Comparison of ENCODE assay signal across 23 cellular contexts in genomic region chr5:56745864-56746263, GRCh38.
"Had no signal": no experiment of that assay in that cellular context is flagged by ENCODE, and none has a peak within 500 bp of the region (broad histone marks: within the 10 kb centered on the region; RNA-seq: fewer than 3 reads in every experiment).

No MANE protein-coding gene starts in this region.

- H3K27me3 Mint-ChIP-seq: activated CD4-positive, alpha-beta memory T cell treated with anti-CD3 and anti-CD28 coated beads for 36 hours; activated CD4-positive, alpha-beta T cell treated with anti-CD3 and anti-CD28 coated beads, Interleukin-2, amount 10 ng/mL, durations not matched to agents 7 days and 5 days; T-helper 17 cell had no signal

- H3K27ac ChIP-seq: brain microvascular endothelial cell had no signal

- H3K36me3 ChIP-seq: brain microvascular endothelial cell had no signal

- H3K9me3 Mint-ChIP-seq: activated CD4-positive, alpha-beta memory T cell treated with anti-CD3 and anti-CD28 coated beads for 36 hours; activated T-cell treated with anti-CD3 and anti-CD28 coated beads, Interleukin-2, amount 50 U/mL, for 4 hours had no signal

- DNase-seq: activated CD4-positive, alpha-beta memory T cell treated with anti-CD3 and anti-CD28 coated beads for 36 hours; activated CD4-positive, alpha-beta T cell treated with anti-CD3 and anti-CD28 coated beads, Interleukin-2, amount 10 ng/mL, durations not matched to agents 7 days and 5 days; activated CD4-positive, CD25-positive, alpha-beta regulatory T cell; activated CD8-positive, alpha-beta memory T cell treated with anti-CD3 and anti-CD28 coated beads for 24 hours; activated effector memory CD4-positive, alpha-beta T cell treated with anti-CD3 and anti-CD28 coated beads, Interleukin-2, amount 50 U/mL, for 16 hours; activated naive CD4-positive, alpha-beta T cell treated with Interleukin-2 at 50 U/mL for 16 hours; activated T-cell treated with anti-CD3 and anti-CD28 coated beads, Interleukin-2, amount 50 U/mL, for 4 hours; brain microvascular endothelial cell; cerebellar nuclear complex; NCI-H1092; NCI-H1417; NCI-H1930; NCI-H2107; NCI-H2171 treated with DMSO at 0.1 percent for 48 hours; NCI-H226; NCI-H510A; NCI-H69; NK-92 treated with Interleukin-12 subunit alpha and Interleukin-12 subunit beta, amount 100 ng/mL, for 24 hours; PC-3; SHP77 treated with DMSO at 0.1 percent for 48 hours; T-helper 17 cell; T-helper 9 cell had no signal

- H3K4me3 Mint-ChIP-seq: activated CD4-positive, alpha-beta memory T cell treated with anti-CD3 and anti-CD28 coated beads for 36 hours; activated CD4-positive, alpha-beta T cell treated with anti-CD3 and anti-CD28 coated beads, Interleukin-2, amount 10 ng/mL, durations not matched to agents 7 days and 5 days; activated T-cell treated with anti-CD3 and anti-CD28 coated beads, Interleukin-2, amount 50 U/mL, for 4 hours; T-helper 17 cell had no signal

- ATAC-seq: activated naive CD4-positive, alpha-beta T cell treated with anti-CD3 and anti-CD28 coated beads, Interleukin-2, amount 50 U/mL, for 72 hours; activated T-cell treated with anti-CD3 and anti-CD28 coated beads, Interleukin-2, amount 50 U/mL, for 4 hours; PC-3; T-helper 17 cell had no signal

- H3K27ac Mint-ChIP-seq: activated CD4-positive, alpha-beta memory T cell treated with anti-CD3 and anti-CD28 coated beads for 36 hours; activated CD4-positive, alpha-beta T cell treated with anti-CD3 and anti-CD28 coated beads, Interleukin-2, amount 10 ng/mL, durations not matched to agents 7 days and 5 days; activated naive CD4-positive, alpha-beta T cell treated with anti-CD3 and anti-CD28 coated beads, Interleukin-2, amount 50 U/mL, for 72 hours; T-helper 17 cell had no signal

- H3K4me1 Mint-ChIP-seq: activated CD4-positive, alpha-beta T cell treated with anti-CD3 and anti-CD28 coated beads, Interleukin-2, amount 10 ng/mL, durations not matched to agents 7 days and 5 days; T-helper 17 cell had no signal

- H3K36me3 Mint-ChIP-seq: activated CD4-positive, alpha-beta memory T cell treated with anti-CD3 and anti-CD28 coated beads for 36 hours had no signal

- H3K27me3 ChIP-seq: brain microvascular endothelial cell had no signal
